9 cellular contexts compared by ENCODE assay signal in genomic region chr6:149336529-149336928, GRCh38. TPM values are rescaled to one million over a fixed set of nuclear protein-coding genes. Genes with fewer than 3 reads are reported as not detected.
DNase-seq lines count a peak whose midpoint lies in the region; ATAC-seq, FAIRE-seq and TF ChIP-seq lines count a peak whose summit lies in the region.
"Had no signal": no experiment of that assay in that cellular context is flagged by ENCODE, and none has a peak within 500 bp of the region (broad histone marks: within the 10 kb centered on the region; RNA-seq: fewer than 3 reads in every experiment).

No MANE protein-coding gene starts in this region.

- DNase-seq in cardiac muscle cell (ENCODE audit: low read depth in 1 of 2, low spot score in 1 of 2) = peak in 1 of 2 donors; percentile 29
- no peak for DNase-seq in left ventricle myocardium inferior
- DNase-seq in activated T-helper 1 cell treated with anti-CD3 and anti-CD28 coated beads, Interleukin-12 subunit alpha, Interleukin-12 subunit beta, Interleukin-2, Interleukin-4 antibody, amounts not matched to agents 30 ng/mL and 10 ng/mL and 1 ng/mL, durations not matched to agents 14 hours and 24 hours and 36 hours (ENCODE audit: low spot score) = no peak
- DNase-seq in kidney tubule cell (ENCODE audit: low spot score) = peak; percentile 32
- DNase-seq in urothelium cell line (ENCODE audit: low spot score) = peak; percentile 17
- DNase-seq in tibial artery = no peak
- no peak for DNase-seq in CD1c-positive myeloid dendritic cell (ENCODE audit: extremely low spot score)
- DNase-seq: SHP77 had no signal

- H3K9me3 ChIP-seq in cardiac muscle cell (ENCODE audit: low read depth) (no peaks in the 10 kb centered on the region), left ventricle myocardium inferior (replicated peaks) (no peaks in the 10 kb centered on the region), tibial artery (no peaks in the 10 kb centered on the region)

- H3K27ac ChIP-seq in cardiac muscle cell (peak overlapping the region; percentile 86), left ventricle myocardium inferior (replicated peaks) (no peak overlapping the region), tibial artery (peak overlapping the region in 1 of 2 donors; percentile 32)

- peaks cover 8% of the 10 kb centered on the region for H3K9me3 Mint-ChIP-seq in activated T-helper 1 cell treated with anti-CD3 and anti-CD28 coated beads, Interleukin-12 subunit alpha, Interleukin-12 subunit beta, Interleukin-2, Interleukin-4 antibody, amounts not matched to agents 30 ng/mL and 10 ng/mL and 1 ng/mL, durations not matched to agents 14 hours and 24 hours and 36 hours

- no peak for FAIRE-seq in urothelium cell line (lab: Jason Lieb, UNC)

- TF ChIP-seq CTCF in cardiac muscle cell (IDR thresholded peaks at IDR 0.05; ENCODE audit: low read depth, low read length) (no peak), left ventricle myocardium inferior (IDR thresholded peaks at IDR 0.05; ENCODE audit: borderline replicate concordance) (no peak), tibial artery (IDR thresholded peaks at IDR 0.05) (no peak)

- H3K4me1 ChIP-seq in cardiac muscle cell (ENCODE audit: low read depth) (peaks cover 71% of the 10 kb centered on the region), left ventricle myocardium inferior (peaks cover 96% of the 10 kb centered on the region), tibial artery (peaks cover 8 to 92% (median 40%) of the 10 kb centered on the region in 4 donors)

- H3K4me3 ChIP-seq in cardiac muscle cell (no peak overlapping the region), left ventricle myocardium inferior (no peak overlapping the region), tibial artery (no peak overlapping the region)

- H3K36me3 ChIP-seq in cardiac muscle cell (no peaks in the 10 kb centered on the region), left ventricle myocardium inferior (no peaks in the 10 kb centered on the region), tibial artery (no peaks in the 10 kb centered on the region)

- H3K27me3 ChIP-seq in cardiac muscle cell (no peaks in the 10 kb centered on the region), left ventricle myocardium inferior (ENCODE audit: low read depth) (no peaks in the 10 kb centered on the region), tibial artery (no peaks in the 10 kb centered on the region)

- H3K27ac Mint-ChIP-seq in activated T-helper 1 cell treated with anti-CD3 and anti-CD28 coated beads, Interleukin-12 subunit alpha, Interleukin-12 subunit beta, Interleukin-2, Interleukin-4 antibody, amounts not matched to agents 30 ng/mL and 10 ng/mL and 1 ng/mL, durations not matched to agents 14 hours and 24 hours and 36 hours = peak overlapping the region; percentile 93

- peaks cover 94% of the 10 kb centered on the region for H3K4me1 Mint-ChIP-seq in activated T-helper 1 cell treated with anti-CD3 and anti-CD28 coated beads, Interleukin-12 subunit alpha, Interleukin-12 subunit beta, Interleukin-2, Interleukin-4 antibody, amounts not matched to agents 30 ng/mL and 10 ng/mL and 1 ng/mL, durations not matched to agents 14 hours and 24 hours and 36 hours (ENCODE audit: low read depth)

- no peak for ATAC-seq in HG02678 (IDR thresholded peaks at IDR 0.05; ENCODE audit: unreplicated experiment)

- H3K36me3 Mint-ChIP-seq in activated T-helper 1 cell treated with anti-CD3 and anti-CD28 coated beads, Interleukin-12 subunit alpha, Interleukin-12 subunit beta, Interleukin-2, Interleukin-4 antibody, amounts not matched to agents 30 ng/mL and 10 ng/mL and 1 ng/mL, durations not matched to agents 14 hours and 24 hours and 36 hours (ENCODE audit: low read depth) = peaks cover 26% of the 10 kb centered on the region

- H3K27me3 Mint-ChIP-seq in activated T-helper 1 cell treated with anti-CD3 and anti-CD28 coated beads, Interleukin-12 subunit alpha, Interleukin-12 subunit beta, Interleukin-2, Interleukin-4 antibody, amounts not matched to agents 30 ng/mL and 10 ng/mL and 1 ng/mL, durations not matched to agents 14 hours and 24 hours and 36 hours (ENCODE audit: insufficient read depth) = no peaks in the 10 kb centered on the region

- intact Hi-C loops in left ventricle myocardium inferior (cut with micrococcal nuclease) = no loop called here
- intact Hi-C loops in activated T-helper 1 cell treated with anti-CD3 and anti-CD28 coated beads, Interleukin-12 subunit alpha, Interleukin-12 subunit beta, Interleukin-2, Interleukin-4 antibody, amounts not matched to agents 30 ng/mL and 10 ng/mL and 1 ng/mL, durations not matched to agents 14 hours and 24 hours and 36 hours (cut with micrococcal nuclease) = loop anchor here (1.0 to 2.0 kb wide), 8 partner anchors 17 to 304 kb away; no protein-coding TSS in a partner anchor
- intact Hi-C loops in tibial artery (cut with DNase I; ENCODE audit: low total_unique reads) = no loop called here

- H3K4me3 Mint-ChIP-seq in activated T-helper 1 cell treated with anti-CD3 and anti-CD28 coated beads, Interleukin-12 subunit alpha, Interleukin-12 subunit beta, Interleukin-2, Interleukin-4 antibody, amounts not matched to agents 30 ng/mL and 10 ng/mL and 1 ng/mL, durations not matched to agents 14 hours and 24 hours and 36 hours = peak overlapping the region; percentile 76

RNA-seq across cellular contexts. Expression of gene TAB2, which starts 19.0 kb away (rescaled TPM):
- total RNA-seq in cardiac muscle cell = 26.5 and 39.0 TPM in 2 replicates
- polyA plus RNA-seq in cardiac muscle cell = 13.8 and 23.0 TPM in 2 replicates
- 56.7 TPM for total RNA-seq in left ventricle myocardium inferior
- 154 and 157 TPM in 2 replicates for total RNA-seq in activated T-helper 1 cell treated with anti-CD3 and anti-CD28 coated beads, Interleukin-12 subunit alpha, Interleukin-12 subunit beta, Interleukin-2, Interleukin-4 antibody, amounts not matched to agents 30 ng/mL and 10 ng/mL and 1 ng/mL, durations not matched to agents 14 hours and 24 hours and 36 hours

Comparison
In these comparisons a context has a peak if more than half of its experiments do, and no peak if none do; other contexts are left out.
1. DNase-seq: peak in kidney tubule cell (single experiment) and urothelium cell line (single experiment); none in left ventricle myocardium inferior (single experiment), activated T-helper 1 cell treated with anti-CD3 and anti-CD28 coated beads, Interleukin-12 subunit alpha, Interleukin-12 subunit beta, Interleukin-2, Interleukin-4 antibody, amounts not matched to agents 30 ng/mL and 10 ng/mL and 1 ng/mL, durations not matched to agents 14 hours and 24 hours and 36 hours (single experiment), tibial artery (0 of 2) and CD1c-positive myeloid dendritic cell (single experiment).